8 cellular contexts compared by ENCODE assay signal in genomic region chr7:151277631-151278030, GRCh38. TPM values are rescaled to one million over a fixed set of nuclear protein-coding genes. Genes with fewer than 3 reads are reported as not detected.
DNase-seq lines count a peak whose midpoint lies in the region; TF ChIP-seq lines count a peak whose summit lies in the region.

No MANE protein-coding gene starts in this region.

- H3K27ac Mint-ChIP-seq in CD14-positive monocyte, result peak overlapping the region in 1 of 7 donors; percentile 66
- H3K27ac Mint-ChIP-seq in dendritic cell treated with granulocyte-macrophage colony-stimulating factor and Interleukin-4, amounts not matched to agents 40 ng/mL and 50 ng/mL, for 4 days, result no peak overlapping the region

- no peak for DNase-seq in CD14-positive monocyte (ENCODE audit: low spot score)
- DNase-seq in Karpas-422, result no peak
- DNase-seq in NCI-H1694 treated with DMSO at 0.1 percent for 48 hours (lab: John Stamatoyannopoulos, UW), result no peak
- no peak for DNase-seq in NCI-H524 treated with DMSO at 0.1 percent for 48 hours (lab: John Stamatoyannopoulos, UW)
- DNase-seq in NCI-H345 (lab: John Stamatoyannopoulos, UW), result no peak
- no peak for DNase-seq in RWPE1 (ENCODE audit: low spot score)

- H3K4me1 Mint-ChIP-seq in CD14-positive monocyte, result peaks cover 46% of the 10 kb centered on the region
- H3K4me1 Mint-ChIP-seq in dendritic cell treated with granulocyte-macrophage colony-stimulating factor and Interleukin-4, amounts not matched to agents 40 ng/mL and 50 ng/mL, for 4 days (ENCODE audit: low read depth), result peaks cover 47% of the 10 kb centered on the region

- peak overlapping the region; percentile 88 for H2AFZ ChIP-seq in Karpas-422 (ENCODE audit: low read length)
- peak overlapping the region; percentile 80 for H2AFZ ChIP-seq in neural cell (ENCODE audit: low read depth, low read length)

- peaks cover 8 to 19% (median 16%) of the 10 kb centered on the region in 3 donors for H3K27me3 Mint-ChIP-seq in CD14-positive monocyte (ENCODE audit: low read depth in 3 of 3)
- peaks cover 33% of the 10 kb centered on the region for H3K27me3 Mint-ChIP-seq in dendritic cell treated with granulocyte-macrophage colony-stimulating factor and Interleukin-4, amounts not matched to agents 40 ng/mL and 50 ng/mL, for 4 days

- H3K27ac ChIP-seq in Karpas-422 (ENCODE audit: low read length) (no peak overlapping the region), neural cell (ENCODE audit: low read length) (no peak overlapping the region), RWPE1 (no peak overlapping the region)

- TF ChIP-seq EP300 in neural cell (conservative IDR thresholded peaks at IDR 0.05; ENCODE audit: poor library complexity, severe bottlenecking), result no peak

- TF ChIP-seq RAD21 in neural cell (conservative IDR thresholded peaks at IDR 0.05), result no peak

- TF ChIP-seq CTCF in CD14-positive monocyte (IDR thresholded peaks at IDR 0.05), result no peak
- no peak for TF ChIP-seq CTCF in neural cell (IDR thresholded peaks at IDR 0.05; ENCODE audit: poor library complexity, severe bottlenecking)
- no peak for TF ChIP-seq CTCF in RWPE1 (conservative IDR thresholded peaks at IDR 0.05; ENCODE audit: low read depth)

- peaks cover 7% of the 10 kb centered on the region for H3K4me1 ChIP-seq in Karpas-422 (ENCODE audit: low read length)

- H3F3A ChIP-seq in neural cell (ENCODE audit: insufficient read depth, low read length, poor library complexity, severe bottlenecking), result no peaks in the 10 kb centered on the region

- intact Hi-C loops in CD14-positive monocyte (cut with micrococcal nuclease), result no loop called here
- intact Hi-C loops in dendritic cell treated with granulocyte-macrophage colony-stimulating factor and Interleukin-4, amounts not matched to agents 40 ng/mL and 50 ng/mL, for 4 days (cut with micrococcal nuclease), result no loop called here

- H3K36me3 ChIP-seq in Karpas-422 (ENCODE audit: insufficient read depth, low read length), result no peaks in the 10 kb centered on the region
- H3K36me3 ChIP-seq in neural cell (ENCODE audit: insufficient read depth, low read length), result no peaks in the 10 kb centered on the region

- H3K9me3 ChIP-seq in Karpas-422 (ENCODE audit: low read length) (no peaks in the 10 kb centered on the region), neural cell (ENCODE audit: low read length) (no peaks in the 10 kb centered on the region)

- H3K9ac ChIP-seq in Karpas-422 (ENCODE audit: low read length) (0 out of 2 replicates have a peak overlapping the region, but pooled peaks have one; percentile 29), neural cell (ENCODE audit: low read length) (peak overlapping the region; percentile 64)

- H4K20me1 ChIP-seq in Karpas-422 (ENCODE audit: insufficient read depth, low read depth, low read length), result no peaks in the 10 kb centered on the region
- no peaks in the 10 kb centered on the region for H4K20me1 ChIP-seq in neural cell (ENCODE audit: insufficient read depth)

- CTCF ChIA-PET in RWPE1 (lab: Yijun Ruan, JAX), result interaction anchor here (0.7 kb wide), 1 partner anchor 95 kb away, joined by 5 read pairs; no protein-coding TSS in a partner anchor

- no peak overlapping the region for H3K4me3 ChIP-seq in Karpas-422 (ENCODE audit: low read length)
- peak overlapping the region; percentile 70 for H3K4me3 ChIP-seq in neural cell (ENCODE audit: low read length)

- no peaks in the 10 kb centered on the region for H3K27me3 ChIP-seq in Karpas-422 (ENCODE audit: low read length)
- no peaks in the 10 kb centered on the region for H3K27me3 ChIP-seq in neural cell (ENCODE audit: insufficient read depth, low read depth, low read length)

- peaks cover 0 to 5% (median 0%) of the 10 kb centered on the region in 7 donors for H3K9me3 Mint-ChIP-seq in CD14-positive monocyte
- no peaks in the 10 kb centered on the region for H3K9me3 Mint-ChIP-seq in dendritic cell treated with granulocyte-macrophage colony-stimulating factor and Interleukin-4, amounts not matched to agents 40 ng/mL and 50 ng/mL, for 4 days

- POLR2A ChIA-PET in RWPE1 (lab: Yijun Ruan, JAX; ENCODE audit: low non-redundant PET), result interaction anchor here (0.7 to 0.9 kb wide), 2 partner anchors 28 to 31 kb away, joined by 3 to 11 read pairs; no protein-coding TSS in a partner anchor

- H3K4me2 ChIP-seq in Karpas-422 (ENCODE audit: low read depth, low read length, poor library complexity, severe bottlenecking) (no peak overlapping the region), neural cell (ENCODE audit: low read length) (peak overlapping the region; percentile 45)

- H3K79me2 ChIP-seq in Karpas-422 (ENCODE audit: low read length) (no peaks in the 10 kb centered on the region), neural cell (replicated peaks; ENCODE audit: insufficient read depth, low read length) (no peaks in the 10 kb centered on the region)

- H3K36me3 Mint-ChIP-seq in CD14-positive monocyte, result peaks cover 4 to 17% of the 10 kb centered on the region in 2 donors
- no peaks in the 10 kb centered on the region for H3K36me3 Mint-ChIP-seq in dendritic cell treated with granulocyte-macrophage colony-stimulating factor and Interleukin-4, amounts not matched to agents 40 ng/mL and 50 ng/mL, for 4 days (ENCODE audit: low read depth)

- H3K9me2 ChIP-seq in Karpas-422 (replicated peaks; ENCODE audit: insufficient read depth, low read length) (no peaks in the 10 kb centered on the region), neural cell (ENCODE audit: insufficient read depth, low read length) (no peaks in the 10 kb centered on the region)

- peak overlapping the region; percentile 76 to 90 for H3K4me3 Mint-ChIP-seq in CD14-positive monocyte
- peak overlapping the region; percentile 52 for H3K4me3 Mint-ChIP-seq in dendritic cell treated with granulocyte-macrophage colony-stimulating factor and Interleukin-4, amounts not matched to agents 40 ng/mL and 50 ng/mL, for 4 days

TF ChIP-seq in neural cell, 6 proteins besides CTCF, POLR2A, EP300 and RAD21:
- TF ChIP-seq TAF1 (IDR thresholded peaks at IDR 0.05; ENCODE audit: low read depth) (no peak), POLR2AphosphoS5 (IDR thresholded peaks at IDR 0.05) (no peak), EZH2 (IDR thresholded peaks at IDR 0.05; ENCODE audit: borderline replicate concordance, insufficient read depth, low read length, poor library complexity, severe bottlenecking) (no peak), SMC3 (conservative IDR thresholded peaks at IDR 0.05; ENCODE audit: poor library complexity) (no peak), MXI1 (conservative IDR thresholded peaks at IDR 0.05; ENCODE audit: poor library complexity, severe bottlenecking) (no peak)
- TF ChIP-seq, protein P1, sequence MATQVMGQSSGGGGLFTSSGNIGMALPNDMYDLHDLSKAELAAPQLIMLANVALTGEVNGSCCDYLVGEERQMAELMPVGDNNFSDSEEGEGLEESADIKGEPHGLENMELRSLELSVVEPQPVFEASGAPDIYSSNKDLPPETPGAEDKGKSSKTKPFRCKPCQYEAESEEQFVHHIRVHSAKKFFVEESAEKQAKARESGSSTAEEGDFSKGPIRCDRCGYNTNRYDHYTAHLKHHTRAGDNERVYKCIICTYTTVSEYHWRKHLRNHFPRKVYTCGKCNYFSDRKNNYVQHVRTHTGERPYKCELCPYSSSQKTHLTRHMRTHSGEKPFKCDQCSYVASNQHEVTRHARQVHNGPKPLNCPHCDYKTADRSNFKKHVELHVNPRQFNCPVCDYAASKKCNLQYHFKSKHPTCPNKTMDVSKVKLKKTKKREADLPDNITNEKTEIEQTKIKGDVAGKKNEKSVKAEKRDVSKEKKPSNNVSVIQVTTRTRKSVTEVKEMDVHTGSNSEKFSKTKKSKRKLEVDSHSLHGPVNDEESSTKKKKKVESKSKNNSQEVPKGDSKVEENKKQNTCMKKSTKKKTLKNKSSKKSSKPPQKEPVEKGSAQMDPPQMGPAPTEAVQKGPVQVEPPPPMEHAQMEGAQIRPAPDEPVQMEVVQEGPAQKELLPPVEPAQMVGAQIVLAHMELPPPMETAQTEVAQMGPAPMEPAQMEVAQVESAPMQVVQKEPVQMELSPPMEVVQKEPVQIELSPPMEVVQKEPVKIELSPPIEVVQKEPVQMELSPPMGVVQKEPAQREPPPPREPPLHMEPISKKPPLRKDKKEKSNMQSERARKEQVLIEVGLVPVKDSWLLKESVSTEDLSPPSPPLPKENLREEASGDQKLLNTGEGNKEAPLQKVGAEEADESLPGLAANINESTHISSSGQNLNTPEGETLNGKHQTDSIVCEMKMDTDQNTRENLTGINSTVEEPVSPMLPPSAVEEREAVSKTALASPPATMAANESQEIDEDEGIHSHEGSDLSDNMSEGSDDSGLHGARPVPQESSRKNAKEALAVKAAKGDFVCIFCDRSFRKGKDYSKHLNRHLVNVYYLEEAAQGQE (IDR thresholded peaks at IDR 0.05; ENCODE audit: borderline replicate concordance), result no peak
TF ChIP-seq in neural cell: peak in this region for 0.

RNA-seq across cellular contexts. Expression of gene SMARCD3, which starts 29.1 kb away (rescaled TPM):
- polyA plus RNA-seq in CD14-positive monocyte (100 to 1,000 TPM; 104 to 112 TPM), neural cell (199 and 216 TPM in 2 replicates)
- 3.2 and 8.7 TPM in 2 replicates for total RNA-seq in Karpas-422 (2014; rRNA removed; shearing (Covaris generic); ENCODE audit: low replicate concordance)
- 131 and 132 TPM in 2 replicates for polyA minus RNA-seq in neural cell

RNA-seq across cellular contexts. Expression of gene CHPF2, which starts 45.3 kb away (rescaled TPM):
- polyA plus RNA-seq in CD14-positive monocyte, result 10 to 100 TPM; 34.4 to 36.0 TPM
- 24.7 and 33.2 TPM in 2 replicates for total RNA-seq in Karpas-422 (2014; rRNA removed; shearing (Covaris generic); ENCODE audit: low replicate concordance)
- 22.1 and 22.5 TPM in 2 replicates for polyA plus RNA-seq in neural cell
- 25.9 and 33.6 TPM in 2 replicates for polyA minus RNA-seq in neural cell

RNA-seq across cellular contexts. Expression of gene ABCF2, which starts 50.6 kb away (rescaled TPM):
- polyA plus RNA-seq in CD14-positive monocyte, result 10 to 100 TPM; 18.0 to 22.0 TPM
- 31.2 and 48.6 TPM in 2 replicates for total RNA-seq in Karpas-422 (2014; rRNA removed; shearing (Covaris generic); ENCODE audit: low replicate concordance)
- 32.7 and 45.8 TPM in 2 replicates for polyA plus RNA-seq in neural cell
- 37.7 and 39.2 TPM in 2 replicates for polyA minus RNA-seq in neural cell
